Comparison of ENCODE assay signal across 1 cellular context in the genomic region with DNA sequence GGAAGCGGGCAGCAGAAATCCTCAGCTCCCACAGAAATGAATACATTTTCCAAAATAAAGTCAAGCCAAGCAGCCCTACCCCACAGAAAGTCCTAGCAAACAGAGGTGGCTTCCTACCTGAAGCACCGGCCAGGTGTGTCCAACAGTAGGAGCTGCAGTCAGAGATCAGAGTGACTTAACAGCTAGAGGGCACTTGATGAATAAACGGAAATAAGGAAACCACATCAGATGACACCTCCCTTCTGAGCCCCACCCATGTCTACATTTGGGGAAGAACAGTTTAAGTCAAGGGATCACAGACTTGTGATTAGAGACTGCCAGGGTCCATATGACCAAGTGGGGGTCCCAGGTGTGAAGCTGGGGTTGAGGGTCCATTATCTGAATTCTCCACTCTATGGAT.
TF ChIP-seq lines count a peak whose summit lies in the region.

Gene CXCR1 (minus strand): TSS at position 172 of the 400 bp plus-strand sequence. CDS start 1,751 bp downstream, outside the sequence.

TF ChIP-seq in SK-N-SH, 30 proteins besides CTCF, POLR2A, EP300 and RAD21 (continued from another document):
- no peak for TF ChIP-seq NRF1 (IDR thresholded peaks at IDR 0.05; ENCODE audit: low read depth, low read length)
- TF ChIP-seq, protein P1, sequence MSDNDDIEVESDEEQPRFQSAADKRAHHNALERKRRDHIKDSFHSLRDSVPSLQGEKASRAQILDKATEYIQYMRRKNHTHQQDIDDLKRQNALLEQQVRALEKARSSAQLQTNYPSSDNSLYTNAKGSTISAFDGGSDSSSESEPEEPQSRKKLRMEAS (IDR thresholded peaks at IDR 0.05; ENCODE audit: low read depth), result no peak
- TF ChIP-seq PBX3 (IDR thresholded peaks at IDR 0.05), result no peak
- TF ChIP-seq IRF3 (IDR thresholded peaks at IDR 0.05; ENCODE audit: low read depth, low read length), result no peak
- no peak for TF ChIP-seq YY1 (IDR thresholded peaks at IDR 0.05; ENCODE audit: low read depth)
- no peak for TF ChIP-seq RXRA (IDR thresholded peaks at IDR 0.05; ENCODE audit: borderline replicate concordance, low read depth)
- no peak for TF ChIP-seq MEF2A (IDR thresholded peaks at IDR 0.05; ENCODE audit: borderline replicate concordance, low read depth)
- no peak for TF ChIP-seq MXI1 (IDR thresholded peaks at IDR 0.05; ENCODE audit: low read depth, low read length)
- no peak for TF ChIP-seq GABPA (IDR thresholded peaks at IDR 0.05; ENCODE audit: low read depth)
